14 cellular contexts compared by ENCODE assay signal in the genomic region with DNA sequence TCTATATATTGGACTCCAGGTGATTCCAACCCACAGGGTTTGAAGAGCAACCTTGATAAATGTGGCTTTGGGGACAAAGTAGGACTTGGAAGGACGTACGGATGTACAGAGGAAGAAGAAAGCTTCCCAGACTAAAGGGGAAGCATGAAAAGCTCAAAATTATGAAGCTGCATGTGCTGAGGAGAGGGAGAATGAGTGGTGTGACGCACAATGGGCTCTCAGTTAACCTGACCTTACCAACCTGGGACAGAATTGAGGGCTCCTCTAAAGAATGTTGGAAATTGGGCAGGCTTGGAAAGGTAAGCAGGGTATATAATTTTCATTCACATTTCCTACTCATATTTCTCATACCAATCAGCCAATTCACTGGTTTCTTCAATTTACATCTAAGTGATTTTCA. TPM values are rescaled to one million over a fixed set of nuclear protein-coding genes. Genes with fewer than 3 reads are reported as not detected.
A peak's percentile ranks its signal among the peaks of the same experiment; 100 is the strongest.
DNase-seq lines count a peak whose midpoint lies in the region; ATAC-seq, FAIRE-seq and TF ChIP-seq lines count a peak whose summit lies in the region.
"Had no signal": no experiment of that assay in that cellular context is flagged by ENCODE, and none has a peak within 500 bp of the region (broad histone marks: within the 10 kb centered on the region; RNA-seq: fewer than 3 reads in every experiment).

No MANE protein-coding gene starts in this region.

- H3K27me3 ChIP-seq in sigmoid colon, result no peaks in the 10 kb centered on the region
- H3K27me3 ChIP-seq in HAP-1 (ENCODE audit: low read depth), result 0 out of 2 replicates have a peak, but pooled peaks cover 3% of the 10 kb centered on the region

- WGBS in sigmoid colon, 2 donors, result 86 to 88% methylated on average over 3 of the region's 3 CpGs

- DNase-seq in GM12891 (ENCODE audit: insufficient read length, low spot score) (no peak), erythroblast (lab: John Stamatoyannopoulos, UW) (no peak), NOMO-1 treated with DMSO at 0.1 percent for 48 hours (lab: John Stamatoyannopoulos, UW; ENCODE audit: unreplicated experiment) (no peak), sigmoid colon (no peak), HAP-1 (ENCODE audit: low spot score in 2 of 2) (no peak)
- DNase-seq: activated CD4-positive, CD25-positive, alpha-beta regulatory T cell treated with anti-CD3 and anti-CD28 coated beads, Interleukin-2, amount 50 U/mL, for 72 hours; cerebellar nuclear complex; Kasumi-1; mucosa of descending colon; stimulated activated naive CD4-positive, alpha-beta T cell had no signal

- no peak for TF ChIP-seq CTCF in sigmoid colon (IDR thresholded peaks at IDR 0.05)

- TF ChIP-seq EP300 in sigmoid colon (IDR thresholded peaks at IDR 0.05), result no peak

- no peaks in the 10 kb centered on the region for H3K36me3 ChIP-seq in sigmoid colon
- H3K36me3 ChIP-seq in HAP-1 (replicated peaks), result no peaks in the 10 kb centered on the region
- H3K36me3 ChIP-seq: prostate gland had no signal

- H3K4me1 ChIP-seq in sigmoid colon, result no peaks in the 10 kb centered on the region
- no peaks in the 10 kb centered on the region for H3K4me1 ChIP-seq in HAP-1
- H3K4me1 ChIP-seq: prostate gland had no signal

- no peak overlapping the region for H3K4me3 ChIP-seq in sigmoid colon
- no peak overlapping the region for H3K4me3 ChIP-seq in HAP-1
- H3K4me3 ChIP-seq: mucosa of descending colon, prostate gland had no signal

- TF ChIP-seq POLR2A in GM12891 (IDR thresholded peaks at IDR 0.05; ENCODE audit: low read depth, low read length), result no peak
- no peak for TF ChIP-seq POLR2A in erythroblast (IDR thresholded peaks at IDR 0.05; ENCODE audit: low read length)
- no peak for TF ChIP-seq POLR2A in sigmoid colon (IDR thresholded peaks at IDR 0.05)

- in situ Hi-C loops in HAP-1 (cut with MboI; ENCODE audit: low sequenced_read_pairs), result no loop called here

- peak; percentile 83 for FAIRE-seq in GM12891 (lab: Jason Lieb, UNC)

- ATAC-seq in GM19023 (IDR thresholded peaks at IDR 0.05; ENCODE audit: unreplicated experiment) (peak; percentile 3), HG02571 (IDR thresholded peaks at IDR 0.05; ENCODE audit: unreplicated experiment) (peak; percentile 2), HG03280 (IDR thresholded peaks at IDR 0.05; ENCODE audit: unreplicated experiment) (peak; percentile 9)
- ATAC-seq: mucosa of descending colon had no signal

- no peak overlapping the region for H3K27ac ChIP-seq in sigmoid colon
- H3K27ac ChIP-seq: prostate gland had no signal

- no peaks in the 10 kb centered on the region for H3K9me3 ChIP-seq in sigmoid colon
- no peaks in the 10 kb centered on the region for H3K9me3 ChIP-seq in HAP-1
- H3K9me3 ChIP-seq: mucosa of descending colon, prostate gland had no signal

- intact Hi-C loops in sigmoid colon (cut with DNase I), result no loop called here

TF ChIP-seq in GM12891, 5 proteins besides CTCF, POLR2A, EP300 and RAD21:
- TF ChIP-seq TAF1 (IDR thresholded peaks at IDR 0.05; ENCODE audit: low read depth, low read length) (no peak), PAX5 (IDR thresholded peaks at IDR 0.05; ENCODE audit: insufficient read depth, low read length, severe bottlenecking) (no peak), SPI1 (IDR thresholded peaks at IDR 0.05; ENCODE audit: low read depth, low read length) (no peak), POLR2AphosphoS5 (IDR thresholded peaks at IDR 0.05; ENCODE audit: low read depth, low read length) (no peak), POU2F2 (IDR thresholded peaks at IDR 0.05; ENCODE audit: low read depth, low read length) (no peak)

RNA-seq across cellular contexts. Expression of gene TIGD2, which starts 10.5 kb away (rescaled TPM):
- polyA plus RNA-seq in GM12891 (2012; ENCODE audit: low read depth, missing spikeins), result 1.8 TPM
- total RNA-seq in sigmoid colon, result 1 to 10 TPM; 1.4 to 2.6 (median 1.5) TPM
- polyA plus RNA-seq in sigmoid colon, result 1 to 10 TPM; 2.3 to 3.3 (median 2.4) TPM

RNA-seq across cellular contexts. Expression of gene FAM13A, which starts 43.9 kb away (rescaled TPM):
- polyA plus RNA-seq in GM12891 (2012; ENCODE audit: low read depth, missing spikeins), result 1.8 TPM
- total RNA-seq in sigmoid colon, result 10 to 100 TPM; 41.1 to 49.7 (median 47.3) TPM
- polyA plus RNA-seq in sigmoid colon, result 10 to 100 TPM in 2 of 3 donors, 1 to 10 TPM in 1; 9.9 to 14.8 (median 10.8) TPM
